In genomic region chr11:460331-461199, GRCh38 we compare ENCODE assay signal across 1 cellular context.
A peak's percentile ranks its signal among the peaks of the same experiment; 100 is the strongest.
TF ChIP-seq lines count a peak whose summit lies in the region.

No MANE protein-coding gene starts in this region.

TF ChIP-seq in K562, 482 proteins besides CTCF, POLR2A, EP300 and RAD21 (continued from another document):
- TF ChIP-seq KAT8 (IDR thresholded peaks at IDR 0.05; ENCODE audit: low read depth) (no peak), ZBTB17 (CRISPR knock-in tag; IDR thresholded peaks at IDR 0.05) (0 out of 2 replicates have a peak, but pooled peaks have one; percentile 10), WHSC1 (IDR thresholded peaks at IDR 0.05; ENCODE audit: low read length) (no peak)
TF ChIP-seq in K562: peak in this region for 140.
